ENCODE assay signal across 11 cellular contexts in genomic region chr5:148469446-148470062, GRCh38.
A peak's percentile ranks its signal among the peaks of the same experiment; 100 is the strongest.
DNase-seq lines count a peak whose midpoint lies in the region; ATAC-seq and TF ChIP-seq lines count a peak whose summit lies in the region.
"Had no signal": no experiment of that assay in that cellular context is flagged by ENCODE, and none has a peak within 500 bp of the region (broad histone marks: within the 10 kb centered on the region; RNA-seq: fewer than 3 reads in every experiment).

No MANE protein-coding gene starts in this region.

- no peaks in the 10 kb centered on the region for H3K36me3 ChIP-seq in tibial artery
- H3K36me3 ChIP-seq: spleen had no signal

- intact Hi-C loops in tibial artery (cut with DNase I; ENCODE audit: low total_unique reads): no loop called here

- H3K27ac ChIP-seq in tibial artery: peak overlapping the region; percentile 56 to 66
- H3K27ac ChIP-seq: A549, spleen had no signal

- POLR2A ChIA-PET in GM10248 (lab: Yijun Ruan, JAX): no interaction called here

- DNase-seq in NCI-H748 (lab: John Stamatoyannopoulos, UW; ENCODE audit: unreplicated experiment): peak; percentile 32
- DNase-seq in NCI-H748 treated with DMSO at 0.1 percent for 48 hours (lab: John Stamatoyannopoulos, UW): no peak
- DNase-seq in cerebellum (ENCODE audit: low spot score): peak; percentile 63
- DNase-seq in left lobe of liver (ENCODE audit: low spot score): no peak
- peak; percentile 75 to 81 for DNase-seq in tibial artery
- DNase-seq in NCI-H510A (lab: John Stamatoyannopoulos, UW): no peak
- no peak for DNase-seq in GM10248 (ENCODE audit: extremely low spot score)
- DNase-seq: activated gamma-delta T cell, spleen had no signal

- no peaks in the 10 kb centered on the region for H3K27me3 ChIP-seq in tibial artery
- H3K27me3 ChIP-seq: spleen had no signal

- peak; percentile 92 for ATAC-seq in left lobe of liver
- ATAC-seq in GM18868 (IDR thresholded peaks at IDR 0.05; ENCODE audit: unreplicated experiment): no peak
- ATAC-seq: A549 had no signal

- peaks cover 0 to 21% (median 3%) of the 10 kb centered on the region in 4 donors for H3K4me1 ChIP-seq in tibial artery
- H3K4me1 ChIP-seq: A549 had no signal

- TF ChIP-seq CTCF in tibial artery (IDR thresholded peaks at IDR 0.05): no peak
- TF ChIP-seq CTCF in GM10248 (IDR thresholded peaks at IDR 0.05; ENCODE audit: control extremely low read depth, extremely low read depth, low read depth, missing control alignments): no peak

- CTCF ChIA-PET in GM10248 (lab: Yijun Ruan, JAX): interaction anchor here (0.8 to 2.5 kb wide), 6 partner anchors 10 to 261 kb away, joined by 3 to 13 read pairs (median 5); no protein-coding TSS in a partner anchor

- no peaks in the 10 kb centered on the region for H3K9me3 ChIP-seq in tibial artery
- H3K9me3 ChIP-seq: A549, spleen had no signal

- no peak overlapping the region for H3K4me3 ChIP-seq in tibial artery
- H3K4me3 ChIP-seq: A549, spleen had no signal

Comparison
In these comparisons a context has a peak if more than half of its experiments do, and no peak if none do; other contexts are left out.
1. DNase-seq: peak in NCI-H748 (single experiment), cerebellum (single experiment) and tibial artery (2 of 2); none in NCI-H748 treated with DMSO at 0.1 percent for 48 hours (single experiment), left lobe of liver (single experiment), NCI-H510A (single experiment) and GM10248 (single experiment).